22 cellular contexts compared by ENCODE assay signal in genomic region chr10:72587568-72587967, GRCh38. TPM values are rescaled to one million over a fixed set of nuclear protein-coding genes. Genes with fewer than 3 reads are reported as not detected.
DNase-seq lines count a peak whose midpoint lies in the region; ATAC-seq and TF ChIP-seq lines count a peak whose summit lies in the region.
"Had no signal": no experiment of that assay in that cellular context is flagged by ENCODE, and none has a peak within 500 bp of the region (broad histone marks: within the 10 kb centered on the region; RNA-seq: fewer than 3 reads in every experiment).

No MANE protein-coding gene starts in this region.

- no peaks in the 10 kb centered on the region for H4K20me1 ChIP-seq in H9 (ENCODE audit: control insufficient read depth, insufficient read depth, insufficient read length)

- no peaks in the 10 kb centered on the region for H3K23me2 ChIP-seq in H9 (ENCODE audit: insufficient read length, low read depth, low read length, poor library complexity, severe bottlenecking)

- no peak overlapping the region for H3K23ac ChIP-seq in H9 (ENCODE audit: insufficient read length, low read depth, low read length)

- no peaks in the 10 kb centered on the region for H3K4me1 ChIP-seq in H9 (ENCODE audit: insufficient read depth, low read length)

- POLR2A ChIA-PET in WTC11 (lab: Charles Lee): interaction anchor here (0.7 kb wide), 1 partner anchor 63 kb away, joined by 5 read pairs; no protein-coding TSS in a partner anchor

- no peak overlapping the region for H3K14ac ChIP-seq in H9 (ENCODE audit: insufficient read depth, low read length)

- no peak overlapping the region for H2AK5ac ChIP-seq in H9 (ENCODE audit: insufficient read length, low read length)

- CTCF ChIA-PET in WTC11 (lab: Charles Lee): no interaction called here

- no CpG with 5 or more reads among the region's 5 CpGs for WGBS in H9 (ENCODE audit: extremely low coverage, insufficient read length, low lambda C conversion rate)

- no peak overlapping the region for H4K5ac ChIP-seq in H9 (ENCODE audit: insufficient read length, low read depth, low read length)

- H2AFZ ChIP-seq in H9 (ENCODE audit: low read length): no peak overlapping the region

- no peak overlapping the region for H3K27ac ChIP-seq in H9 (ENCODE audit: insufficient read length, low read depth, low read length)
- H3K27ac ChIP-seq: BLaER1 treated with 17β-estradiol and CSF1 and Interleukin-3, amounts not matched to agents 10 nM and 100 nM; C4-2B had no signal

- H2BK12ac ChIP-seq in H9 (ENCODE audit: insufficient read length, low read depth, low read length): no peak overlapping the region

- intact Hi-C loops in cardiac septum (cut with DNase I): no loop called here

- no peak overlapping the region for H3K18ac ChIP-seq in H9 (ENCODE audit: insufficient read length, low read depth, low read length)

- H2BK120ac ChIP-seq in H9 (ENCODE audit: low read depth, low read length, poor library complexity, severe bottlenecking): no peak overlapping the region

- H3K4ac ChIP-seq in H9 (ENCODE audit: low read depth, low read length): no peak overlapping the region

- DNase-seq in H9 (no peak), WTC11 (ENCODE audit: low spot score) (no peak), nephron progenitor cell (no peak), NCI-H748 treated with DMSO at 0.1 percent for 48 hours (lab: John Stamatoyannopoulos, UW) (no peak), cardiac septum (ENCODE audit: low spot score) (no peak), putamen (ENCODE audit: low spot score) (no peak)
- DNase-seq in stimulated activated CD4-positive, alpha-beta T cell treated with anti-CD3 and anti-CD28 coated beads, Interleukin-2, amount 100 ng/mL, for 48 hours: no peak
- DNase-seq: 8988T; AML-193; CD4-positive, alpha-beta T cell; CD8-positive, alpha-beta memory T cell; COR-L47; DMS 273 treated with DMSO at 0.1 percent for 48 hours; DMS153; DMS53; DMS79; DND-41; EL; GDM1 had no signal

- H3K36me3 Mint-ChIP-seq in H9 (ENCODE audit: insufficient read depth in 1 of 3, low read depth in 3 of 3): peaks cover 0 to 4% (median 3%) of the 10 kb centered on the region in 3 experiments; a peak in 5 of 7 replicates
- H3K36me3 Mint-ChIP-seq in WTC11: 0 out of 2 replicates have a peak, but pooled peaks cover 3% of the 10 kb centered on the region
- peaks cover 27% of the 10 kb centered on the region for H3K36me3 Mint-ChIP-seq in nephron progenitor cell (ENCODE audit: low read depth)

- H3K27me3 ChIP-seq in H9 (ENCODE audit: insufficient read depth, low read length): no peaks in the 10 kb centered on the region
- H3K27me3 ChIP-seq: BLaER1 treated with 17β-estradiol and CSF1 and Interleukin-3, amounts not matched to agents 10 nM and 100 nM had no signal

- no peak for ATAC-seq in WTC11

- H3K9me3 Mint-ChIP-seq in H9 (peaks cover 0 to 4% of the 10 kb centered on the region in 2 experiments; a peak in 2 of 5 replicates), WTC11 (peaks cover 4% of the 10 kb centered on the region; the same call in 1 of the 2 replicates), nephron progenitor cell (peaks cover 14% of the 10 kb centered on the region)
- H3K9me3 Mint-ChIP-seq: CD4-positive, alpha-beta T cell had no signal

- H4K8ac ChIP-seq in H9 (replicated peaks; ENCODE audit: insufficient read length, low read depth, low read length): no peak overlapping the region

- no peaks in the 10 kb centered on the region for H3K79me1 ChIP-seq in H9 (ENCODE audit: insufficient read depth, low read depth, low read length, poor library complexity, severe bottlenecking)

- H4K91ac ChIP-seq in H9 (ENCODE audit: insufficient read length, low read depth, low read length): no peak overlapping the region

- no peak overlapping the region for H3T11ph ChIP-seq in H9 (ENCODE audit: low read length)

- H3K27me3 Mint-ChIP-seq in H9 (ENCODE audit: low read depth): no peaks in the 10 kb centered on the region
- no peaks in the 10 kb centered on the region for H3K27me3 Mint-ChIP-seq in WTC11 (ENCODE audit: low read depth)
- peaks cover 4% of the 10 kb centered on the region for H3K27me3 Mint-ChIP-seq in nephron progenitor cell (ENCODE audit: low read depth, poor library complexity)
- H3K27me3 Mint-ChIP-seq: B cell; CD4-positive, alpha-beta T cell; CD8-positive, alpha-beta memory T cell had no signal

- no peak overlapping the region for H2BK5ac ChIP-seq in H9 (ENCODE audit: insufficient read length, low read length)

- TF ChIP-seq CTCF in H9 (conservative IDR thresholded peaks at IDR 0.05) (no peak), WTC11 (IDR thresholded peaks at IDR 0.05) (no peak), nephron progenitor cell (IDR thresholded peaks at IDR 0.05) (no peak)

- H3K9ac ChIP-seq in H9 (ENCODE audit: extremely low read depth, insufficient read length, low read length): no peak overlapping the region
- H3K9ac ChIP-seq: BLaER1 treated with 17β-estradiol and CSF1 and Interleukin-3, amounts not matched to agents 10 nM and 100 nM had no signal

- no peak overlapping the region for H2BK15ac ChIP-seq in H9 (ENCODE audit: low read depth, low read length)

- H3K27ac Mint-ChIP-seq in H9 (peak overlapping the region; percentile 27 to 87 (median 56); a peak in 3 of 7 replicates), WTC11 (peak overlapping the region; percentile 82; the same call in 1 of the 2 replicates), nephron progenitor cell (peak overlapping the region; percentile 40)
- H3K27ac Mint-ChIP-seq: B cell; CD4-positive, alpha-beta T cell had no signal

- H3K4me1 Mint-ChIP-seq in H9: peaks cover 9 to 11% of the 10 kb centered on the region in 2 experiments
- H3K4me1 Mint-ChIP-seq in WTC11: peaks cover 5% of the 10 kb centered on the region; the same call in 1 of the 2 replicates
- peaks cover 8% of the 10 kb centered on the region for H3K4me1 Mint-ChIP-seq in nephron progenitor cell

- H3K79me2 ChIP-seq in H9 (ENCODE audit: insufficient read depth, low read length): no peaks in the 10 kb centered on the region; the same call in 1 of the 2 replicates

- no peak overlapping the region for H3K4me2 ChIP-seq in H9 (ENCODE audit: insufficient read depth, insufficient read length, low read length)
- H3K4me2 ChIP-seq: BLaER1 treated with 17β-estradiol and CSF1 and Interleukin-3, amounts not matched to agents 10 nM and 100 nM had no signal

- H3K56ac ChIP-seq in H9 (ENCODE audit: insufficient read length, low read depth, low read length): no peak overlapping the region

- no peaks in the 10 kb centered on the region for H3K9me3 ChIP-seq in H9 (ENCODE audit: control insufficient read depth, low read depth, low read length)

- H3K4me3 Mint-ChIP-seq in H9: no peak overlapping the region
- no peak overlapping the region for H3K4me3 Mint-ChIP-seq in WTC11
- H3K4me3 Mint-ChIP-seq in nephron progenitor cell: no peak overlapping the region
- H3K4me3 Mint-ChIP-seq: B cell; CD4-positive, alpha-beta T cell; CD8-positive, alpha-beta memory T cell had no signal

- H2BK20ac ChIP-seq in H9 (ENCODE audit: low read depth, low read length, poor library complexity, severe bottlenecking): no peak overlapping the region

TF ChIP-seq in WTC11, 78 proteins besides CTCF, POLR2A, EP300 and RAD21:
- TF ChIP-seq ATF2 (CRISPR knock-in tag; IDR thresholded peaks at IDR 0.05; ENCODE audit: borderline replicate concordance, low read depth) (no peak), HMGA2 (CRISPR knock-in tag; IDR thresholded peaks at IDR 0.05) (peak; percentile 71)

RNA-seq across cellular contexts. Expression of gene MICU1, which starts 38.3 kb away (rescaled TPM):
- total RNA-seq in H9 (2021) (28.7 and 33.2 TPM in 2 replicates), WTC11 (2021) (34.5 to 36.1 TPM (median 36.0 TPM) in 3 replicates), cardiac septum (43.2 TPM)
